In the genomic region with DNA sequence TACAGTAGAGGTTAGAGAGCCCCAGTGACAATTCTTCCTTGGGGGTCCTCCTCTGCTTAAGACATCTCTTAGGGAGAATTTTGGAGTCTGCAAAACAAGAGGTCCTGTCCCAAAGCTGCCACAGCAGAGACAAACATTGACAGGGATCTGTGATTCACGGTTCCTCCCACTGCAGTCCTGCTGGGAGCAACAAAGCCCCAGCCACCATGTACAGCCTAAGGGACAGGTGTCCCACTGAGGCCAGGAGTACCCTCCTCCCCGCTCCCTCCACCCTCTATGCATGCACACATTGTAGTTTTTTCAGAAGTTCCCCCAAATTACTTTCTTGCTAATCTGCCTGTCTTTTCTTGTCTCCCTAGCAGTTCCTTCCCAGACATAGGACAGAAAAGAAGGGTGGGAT, we compare ENCODE assay signal across 18 cellular contexts. TPM values are rescaled to one million over a fixed set of nuclear protein-coding genes. Genes with fewer than 3 reads are reported as not detected.
"Had no signal": no experiment of that assay in that cellular context is flagged by ENCODE, and none has a peak within 500 bp of the region (broad histone marks: within the 10 kb centered on the region; RNA-seq: fewer than 3 reads in every experiment).

No MANE protein-coding gene starts in this region.

- ATAC-seq: esophagus mucosa; gastrocnemius medialis; left cardiac atrium; lower lobe of right lung; natural killer cell treated with Interleukin-12 subunit alpha and Interleukin-12 subunit beta and Interleukin-15 and Interleukin-18, amount 100 ng/mL, for 72 hours; sciatic nerve; stimulated activated naive CD8-positive, alpha-beta T cell treated with anti-CD3 and anti-CD28 coated beads, Interleukin-15, Interleukin-2, amounts not matched to agents 100 U/mL and 50 U/mL, for 24 hours had no signal

- H3K4me1 ChIP-seq: gastrocnemius medialis, left ventricle myocardium inferior, lower lobe of right lung, suprapubic skin, tibial artery, upper lobe of left lung, uterus had no signal

- H3K27ac ChIP-seq: coronary artery, gastrocnemius medialis, left ventricle myocardium inferior, lower lobe of right lung, suprapubic skin, tibial artery, upper lobe of left lung, uterus had no signal

- H3K9me3 ChIP-seq: gastrocnemius medialis, left ventricle myocardium inferior, lower lobe of right lung, suprapubic skin, tibial artery, upper lobe of left lung, uterus had no signal

- H3K36me3 ChIP-seq: gastrocnemius medialis, left ventricle myocardium inferior, lower lobe of right lung, suprapubic skin, tibial artery, upper lobe of left lung, uterus had no signal

- H3K4me3 ChIP-seq: coronary artery, gastrocnemius medialis, left ventricle myocardium inferior, lower lobe of right lung, suprapubic skin, tibial artery, upper lobe of left lung, uterus had no signal

- H3K27me3 ChIP-seq: gastrocnemius medialis, suprapubic skin, tibial artery, upper lobe of left lung, uterus had no signal

- H3K4me1 Mint-ChIP-seq: memory B cell had no signal

- H3K4me3 Mint-ChIP-seq: memory B cell; natural killer cell treated with Interleukin-12 subunit alpha and Interleukin-12 subunit beta and Interleukin-15 and Interleukin-18, amount 100 ng/mL, for 72 hours had no signal

- H3K27ac Mint-ChIP-seq: memory B cell; natural killer cell treated with Interleukin-12 subunit alpha and Interleukin-12 subunit beta and Interleukin-15 and Interleukin-18, amount 100 ng/mL, for 72 hours had no signal

- H3K9me3 Mint-ChIP-seq: memory B cell; natural killer cell treated with Interleukin-12 subunit alpha and Interleukin-12 subunit beta and Interleukin-15 and Interleukin-18, amount 100 ng/mL, for 72 hours had no signal

- DNase-seq: effector CD8-positive, alpha-beta T cell; gastrocnemius medialis; kidney; left cardiac atrium; left ventricle myocardium inferior; lower lobe of right lung; midbrain; stimulated activated CD4-positive, alpha-beta T cell treated with anti-CD3 and anti-CD28 coated beads, Interleukin-2, amount 100 ng/mL, for 24 hours; stimulated activated naive CD8-positive, alpha-beta T cell treated with anti-CD3 and anti-CD28 coated beads, Interleukin-15, Interleukin-2, amounts not matched to agents 100 U/mL and 50 U/mL, for 24 hours; tibial artery; upper lobe of left lung; uterus had no signal

- H3K36me3 Mint-ChIP-seq: memory B cell; natural killer cell treated with Interleukin-12 subunit alpha and Interleukin-12 subunit beta and Interleukin-15 and Interleukin-18, amount 100 ng/mL, for 72 hours had no signal

- H3K27me3 Mint-ChIP-seq: natural killer cell treated with Interleukin-12 subunit alpha and Interleukin-12 subunit beta and Interleukin-15 and Interleukin-18, amount 100 ng/mL, for 72 hours had no signal

RNA-seq across cellular contexts. Expression of gene PRICKLE1, which starts 13.7 kb away (rescaled TPM):
- total RNA-seq: natural killer cell treated with Interleukin-12 subunit alpha and Interleukin-12 subunit beta and Interleukin-15 and Interleukin-18, amount 100 ng/mL, for 72 hours had no signal
